22 cellular contexts compared by ENCODE assay signal in the genomic region with DNA sequence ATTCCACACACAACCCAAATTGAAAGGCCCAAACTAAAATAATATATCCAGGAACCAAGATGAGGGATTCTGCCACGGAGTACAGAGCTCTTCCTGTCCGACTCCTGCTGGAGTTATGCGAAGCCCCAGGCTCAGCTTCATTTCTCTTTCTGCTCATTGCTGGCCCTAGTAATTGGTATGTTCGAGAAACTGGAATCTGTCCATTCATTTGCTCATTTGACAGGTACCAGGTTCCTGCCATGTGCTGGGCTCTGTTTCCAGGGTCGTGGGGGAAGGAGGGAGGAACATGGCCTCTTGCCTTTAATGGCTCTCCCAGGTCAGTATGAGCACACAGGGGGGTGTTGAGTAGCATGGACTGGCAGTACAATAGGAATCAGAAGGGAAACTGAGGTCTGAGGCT.
"Had no signal": no experiment of that assay in that cellular context is flagged by ENCODE, and none has a peak within 500 bp of the region (broad histone marks: within the 10 kb centered on the region; RNA-seq: fewer than 3 reads in every experiment).

No MANE protein-coding gene starts in this region.

- H3K27me3 ChIP-seq: neural progenitor cell, ovary, right lobe of liver, sigmoid colon, stomach, thyroid gland, tibial nerve, upper lobe of left lung, vagina had no signal

- H3K9me3 ChIP-seq: ovary, psoas muscle, right lobe of liver, sigmoid colon, thoracic aorta, thyroid gland, upper lobe of left lung, vagina had no signal

- H3K4me3 ChIP-seq: neural progenitor cell, ovary, psoas muscle, right lobe of liver, sigmoid colon, stomach, thoracic aorta, thyroid gland, tibial nerve, upper lobe of left lung, vagina had no signal

- H3K4me1 ChIP-seq: neural progenitor cell, parathyroid adenoma, psoas muscle, right lobe of liver, sigmoid colon, thyroid gland, tibial nerve, upper lobe of left lung, vagina had no signal

- H3K36me3 ChIP-seq: neural progenitor cell, ovary, right lobe of liver, sigmoid colon, stomach, thoracic aorta, thyroid gland, tibial nerve, upper lobe of left lung, vagina had no signal

- H3K27ac ChIP-seq: neural progenitor cell, ovary, parathyroid adenoma, psoas muscle, right lobe of liver, sigmoid colon, stomach, thoracic aorta, thyroid gland, tibial nerve, upper lobe of left lung, vagina had no signal

- DNase-seq: occipital lobe; ovary; psoas muscle; right cardiac atrium; right lobe of liver; sigmoid colon; small intestine; stimulated activated CD4-positive, alpha-beta T cell treated with anti-CD3 and anti-CD28 coated beads, Interleukin-15, amount 100 ng/mL, for 24 hours; stimulated activated CD4-positive, alpha-beta T cell treated with anti-CD3 and anti-CD28 coated beads, Interleukin-2, amount 100 ng/mL, for 24 hours; stimulated activated CD4-positive, alpha-beta T cell treated with anti-CD3 and anti-CD28 coated beads, Interleukin-2, amount 100 ng/mL, for 48 hours; stimulated activated CD4-positive, alpha-beta T cell treated with anti-CD3 and anti-CD28 coated beads, Interleukin-4, amount 100 ng/mL, for 24 hours; stimulated activated naive B cell treated with anti-CD40 and anti-IgM and Interleukin-4, amounts not matched to agents 10 μg/mL and 1 μg/mL and 100 μg/mL, for 72 hours; stimulated activated naive CD4-positive, alpha-beta T cell treated with Interleukin-2 at 50 U/mL for 16 hours; stomach; thyroid gland; trophoblast cell had no signal
